ENCODE assay signal across 22 cellular contexts in genomic region chr6:136579800-136580199, GRCh38.
"Had no signal": no experiment of that assay in that cellular context is flagged by ENCODE, and none has a peak within 500 bp of the region (broad histone marks: within the 10 kb centered on the region; RNA-seq: fewer than 3 reads in every experiment).

No MANE protein-coding gene starts in this region.

- H3K27ac Mint-ChIP-seq: activated CD4-positive, alpha-beta memory T cell treated with anti-CD3 and anti-CD28 coated beads for 36 hours; activated naive CD8-positive, alpha-beta T cell treated with anti-CD3 and anti-CD28 coated beads for 36 hours; nephron; T-helper 17 cell had no signal

- H3K36me3 ChIP-seq: breast epithelium, ovary had no signal

- ATAC-seq: gastrocnemius medialis; heart left ventricle; left cardiac atrium; stimulated activated naive CD8-positive, alpha-beta T cell treated with anti-CD3 and anti-CD28 coated beads, Interleukin-15, Interleukin-2, amounts not matched to agents 100 U/mL and 50 U/mL, for 24 hours; T-helper 17 cell had no signal

- H3K27me3 ChIP-seq: breast epithelium, gastrocnemius medialis, heart left ventricle, neutrophil, ovary, thyroid gland had no signal

- H3K4me1 ChIP-seq: breast epithelium, prostate gland had no signal

- DNase-seq: activated CD4-positive, alpha-beta memory T cell treated with anti-CD3 and anti-CD28 coated beads for 36 hours; activated CD4-positive, alpha-beta T cell treated with anti-CD3 and anti-CD28 coated beads for 48 hours; activated naive CD4-positive, alpha-beta T cell treated with Interleukin-2 at 50 U/mL for 16 hours; activated naive CD8-positive, alpha-beta T cell treated with anti-CD3 and anti-CD28 coated beads for 36 hours; activated T-cell treated with anti-CD3 and anti-CD28 coated beads, Interleukin-2, amount 50 U/mL, for 48 hours; amniotic stem cell; effector CD4-positive, alpha-beta T cell; gastrocnemius medialis; heart left ventricle; islet precursor cell; left cardiac atrium; ovary; stimulated activated CD4-positive, alpha-beta T cell treated with anti-CD3 and anti-CD28 coated beads, Interleukin-4, amount 100 ng/mL, for 24 hours; stimulated activated naive CD8-positive, alpha-beta T cell treated with anti-CD3 and anti-CD28 coated beads, Interleukin-15, Interleukin-2, amounts not matched to agents 100 U/mL and 50 U/mL, for 24 hours; substantia nigra; T-helper 17 cell; thyroid gland had no signal

- H3K27ac ChIP-seq: gastrocnemius medialis, heart left ventricle, neutrophil, ovary, prostate gland, thyroid gland had no signal

- H3K4me1 Mint-ChIP-seq: activated naive CD8-positive, alpha-beta T cell treated with anti-CD3 and anti-CD28 coated beads for 36 hours; memory B cell; nephron had no signal

- H3K4me3 ChIP-seq: breast epithelium, gastrocnemius medialis, heart left ventricle, ovary, prostate gland, thyroid gland had no signal

- H3K4me3 Mint-ChIP-seq: activated CD4-positive, alpha-beta memory T cell treated with anti-CD3 and anti-CD28 coated beads for 36 hours; activated naive CD8-positive, alpha-beta T cell treated with anti-CD3 and anti-CD28 coated beads for 36 hours; memory B cell; nephron; T-helper 17 cell had no signal

- H3K9me3 Mint-ChIP-seq: activated CD4-positive, alpha-beta memory T cell treated with anti-CD3 and anti-CD28 coated beads for 36 hours; activated naive CD8-positive, alpha-beta T cell treated with anti-CD3 and anti-CD28 coated beads for 36 hours; memory B cell; nephron had no signal

- H3K9me3 ChIP-seq: breast epithelium, gastrocnemius medialis, heart left ventricle, neutrophil, ovary, prostate gland, thyroid gland had no signal

- H3K27me3 Mint-ChIP-seq: activated CD4-positive, alpha-beta memory T cell treated with anti-CD3 and anti-CD28 coated beads for 36 hours; activated naive CD8-positive, alpha-beta T cell treated with anti-CD3 and anti-CD28 coated beads for 36 hours; memory B cell; T-helper 17 cell had no signal
